Comparison of ENCODE assay signal across 26 cellular contexts in the genomic region with DNA sequence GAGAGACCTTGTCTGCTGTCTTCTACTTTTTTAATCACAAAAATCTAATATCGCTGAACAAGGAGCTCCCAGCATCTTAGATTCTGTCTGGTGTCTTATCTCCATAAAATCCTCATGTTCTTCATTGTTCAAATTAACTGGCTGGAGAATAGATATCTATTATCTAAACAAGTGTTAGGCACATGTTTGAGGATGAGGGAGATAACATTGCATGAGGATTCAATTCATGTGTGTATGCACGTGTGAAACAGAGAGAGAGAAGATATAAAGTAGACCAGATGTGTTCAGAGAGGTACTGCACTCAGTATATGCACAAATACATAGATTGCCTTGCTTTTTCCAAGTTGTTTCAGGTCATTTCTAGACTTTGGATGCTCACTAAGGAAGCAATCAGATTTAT.
"Had no signal": no experiment of that assay in that cellular context is flagged by ENCODE, and none has a peak within 500 bp of the region (broad histone marks: within the 10 kb centered on the region; RNA-seq: fewer than 3 reads in every experiment).

No MANE protein-coding gene starts in this region.

- H3K27ac ChIP-seq: stomach, suprapubic skin, testis, thoracic aorta, thyroid gland, tibial artery, tibial nerve, transverse colon, upper lobe of left lung, upper lobe of right lung, uterus, vagina had no signal

- H3K4me1 ChIP-seq: testis, upper lobe of right lung, vagina had no signal

- ATAC-seq: stimulated activated effector memory CD8-positive, alpha-beta T cell treated with anti-CD3 and anti-CD28 coated beads, Interleukin-12 subunit alpha, Interleukin-12 subunit beta, amount 100 ng/mL, for 72 hours; stimulated activated memory B cell treated with anti-CD40 and anti-IgM and Interleukin-4, amounts not matched to agents 10 μg/mL and 1 μg/mL and 100 μg/mL, for 72 hours; stimulated activated naive B cell treated with anti-CD40 and anti-IgM and Interleukin-4, amounts not matched to agents 10 μg/mL and 1 μg/mL and 100 μg/mL, for 72 hours; stimulated activated naive CD8-positive, alpha-beta T cell treated with anti-CD3 and anti-CD28 coated beads, Interleukin-15, amount 100 ng/mL, for 72 hours; stimulated activated naive CD8-positive, alpha-beta T cell treated with anti-CD3 and anti-CD28 coated beads, Interleukin-15, Interleukin-2, amounts not matched to agents 100 U/mL and 50 U/mL, for 24 hours; upper lobe of right lung had no signal

- H3K4me3 ChIP-seq: stomach, suprapubic skin, testis, thoracic aorta, thyroid gland, tibial artery, tibial nerve, transverse colon, upper lobe of left lung, upper lobe of right lung, uterus, vagina had no signal

- DNase-seq: stimulated activated CD4-positive, alpha-beta T cell treated with anti-CD3 and anti-CD28 coated beads, Interleukin-2, amount 100 ng/mL, for 48 hours; stimulated activated CD4-positive, alpha-beta T cell treated with anti-CD3 and anti-CD28 coated beads, Interleukin-4, amount 100 ng/mL, for 1 hour; stimulated activated CD4-positive, alpha-beta T cell treated with anti-CD3 and anti-CD28 coated beads, Interleukin-4, amount 100 ng/mL, for 24 hours; stimulated activated CD4-positive, alpha-beta T cell treated with anti-CD3 and anti-CD28 coated beads, Interleukin-4, amount 100 ng/mL, for 4 hours; stimulated activated CD8-positive, alpha-beta memory T cell treated with anti-CD3 and anti-CD28 coated beads, Interleukin-4, amount 100 ng/mL, for 48 hours; stimulated activated naive B cell treated with anti-CD40 and anti-IgM and Interleukin-4, amounts not matched to agents 10 μg/mL and 1 μg/mL and 100 μg/mL, for 72 hours; stimulated activated naive CD4-positive, alpha-beta T cell; stimulated activated naive CD4-positive, alpha-beta T cell treated with Interleukin-2 at 50 U/mL for 16 hours; stimulated activated naive CD8-positive, alpha-beta T cell treated with anti-CD3 and anti-CD28 coated beads, Interleukin-15, amount 100 ng/mL, for 72 hours; stimulated activated naive CD8-positive, alpha-beta T cell treated with anti-CD3 and anti-CD28 coated beads, Interleukin-15, Interleukin-2, amounts not matched to agents 100 U/mL and 50 U/mL, for 24 hours; stomach; substantia nigra; testis; thyroid gland; tibial artery; transverse colon; trophoblast cell; upper lobe of left lung; upper lobe of right lung; uterus had no signal

- H3K27me3 ChIP-seq: testis, thyroid gland, uterus, vagina had no signal

- H3K9me3 ChIP-seq: stomach, suprapubic skin, testis, thoracic aorta, thyroid gland, tibial artery, tibial nerve, transverse colon, upper lobe of left lung, upper lobe of right lung, uterus, vagina had no signal

- H3K36me3 ChIP-seq: stomach, suprapubic skin, thoracic aorta, thyroid gland, tibial artery, tibial nerve, transverse colon, upper lobe of left lung, upper lobe of right lung, uterus, vagina had no signal
